ENCODE assay signal across 7 cellular contexts in the genomic region with DNA sequence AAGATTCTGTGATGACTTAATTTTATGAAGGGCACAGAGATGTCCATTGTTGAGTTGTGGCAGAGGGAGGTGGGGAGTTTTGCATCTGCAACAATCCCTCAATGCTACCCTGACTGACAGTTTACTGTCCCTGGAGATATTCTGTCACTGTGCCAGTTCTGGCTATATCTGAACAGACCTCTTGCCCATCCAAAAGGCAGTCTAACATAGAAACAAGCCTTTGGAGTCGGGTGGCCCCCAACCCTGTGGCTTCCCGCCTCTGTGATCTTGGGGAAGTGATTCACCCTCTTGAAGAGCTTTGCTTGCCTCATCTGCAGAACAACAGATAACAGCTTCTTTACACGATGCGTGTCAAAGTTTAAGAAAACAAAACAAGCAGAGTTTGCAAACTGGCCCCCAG. TPM values are rescaled to one million over a fixed set of nuclear protein-coding genes. Genes with fewer than 3 reads are reported as not detected.
A peak's percentile ranks its signal among the peaks of the same experiment; 100 is the strongest.
DNase-seq lines count a peak whose midpoint lies in the region; ATAC-seq and TF ChIP-seq lines count a peak whose summit lies in the region.

No MANE protein-coding gene starts in this region.

- H2BK5ac ChIP-seq in H9 (ENCODE audit: insufficient read length, low read length): no peak overlapping the region

- intact Hi-C loops in ascending aorta (cut with DNase I): no loop called here

- H3K79me1 ChIP-seq in H9 (ENCODE audit: insufficient read depth, low read depth, low read length, poor library complexity, severe bottlenecking): no peaks in the 10 kb centered on the region

- H3K4me1 ChIP-seq in fibroblast of lung (ENCODE audit: control insufficient read depth, extremely low read depth, insufficient read depth, low read length) (peaks cover 7% of the 10 kb centered on the region), H9 (ENCODE audit: insufficient read depth, low read length) (no peaks in the 10 kb centered on the region), ascending aorta (peaks cover 14 to 17% of the 10 kb centered on the region in 2 donors)

- no peaks in the 10 kb centered on the region for H3K27me3 Mint-ChIP-seq in activated CD4-positive, alpha-beta memory T cell treated with anti-CD3 and anti-CD28 coated beads, Interleukin-2, amount 10 ng/mL, durations not matched to agents 7 days and 5 days
- no peaks in the 10 kb centered on the region for H3K27me3 Mint-ChIP-seq in stimulated activated naive CD8-positive, alpha-beta T cell treated with anti-CD3 and anti-CD28 coated beads, Interleukin-15, amount 100 ng/mL, for 72 hours
- peaks cover 63% of the 10 kb centered on the region for H3K27me3 Mint-ChIP-seq in H9 (ENCODE audit: low read depth)

- TF ChIP-seq CTCF in fibroblast of lung (conservative IDR thresholded peaks at IDR 0.05 in 1 of 2, IDR thresholded peaks at IDR 0.05 in 1 of 2; ENCODE audit: low read depth in 1 of 2, low read length in 2 of 2) (no peak), H9 (conservative IDR thresholded peaks at IDR 0.05) (no peak), ascending aorta (IDR thresholded peaks at IDR 0.05) (no peak)

- H2BK120ac ChIP-seq in H9 (ENCODE audit: low read depth, low read length, poor library complexity, severe bottlenecking): no peak overlapping the region

- POLR2A ChIA-PET in activated CD4-positive, alpha-beta memory T cell treated with anti-CD3 and anti-CD28 coated beads, Interleukin-2, amount 10 ng/mL, durations not matched to agents 7 days and 5 days (lab: Charles Lee): interaction anchor here (1.3 to 5.4 kb wide), 8 partner anchors 11 to 422 kb away, joined by 4 to 58 read pairs (median 8); a partner anchor contains a TSS

- H3K27ac ChIP-seq in fibroblast of lung (ENCODE audit: insufficient read depth, low read length): no peak overlapping the region
- no peak overlapping the region for H3K27ac ChIP-seq in H9 (ENCODE audit: insufficient read length, low read depth, low read length)
- no peak overlapping the region for H3K27ac ChIP-seq in ascending aorta

- H3K18ac ChIP-seq in H9 (ENCODE audit: insufficient read length, low read depth, low read length): no peak overlapping the region

- peaks cover 55% of the 10 kb centered on the region for H3K4me1 Mint-ChIP-seq in activated CD4-positive, alpha-beta memory T cell treated with anti-CD3 and anti-CD28 coated beads, Interleukin-2, amount 10 ng/mL, durations not matched to agents 7 days and 5 days
- H3K4me1 Mint-ChIP-seq in stimulated activated naive CD8-positive, alpha-beta T cell treated with anti-CD3 and anti-CD28 coated beads, Interleukin-15, amount 100 ng/mL, for 72 hours: peaks cover 59% of the 10 kb centered on the region
- peaks cover 35 to 38% of the 10 kb centered on the region in 2 experiments for H3K4me1 Mint-ChIP-seq in H9

- H3K4me2 ChIP-seq in fibroblast of lung (ENCODE audit: extremely low read depth, insufficient read depth, low read length): no peak overlapping the region
- H3K4me2 ChIP-seq in H9 (ENCODE audit: insufficient read depth, insufficient read length, low read length): no peak overlapping the region

- H3K36me3 ChIP-seq in MG63 (no peaks in the 10 kb centered on the region), fibroblast of lung (ENCODE audit: control insufficient read depth, insufficient read depth, low read length) (no peaks in the 10 kb centered on the region), ascending aorta (no peaks in the 10 kb centered on the region)

- no peak overlapping the region for H2AK5ac ChIP-seq in H9 (ENCODE audit: insufficient read length, low read length)

- H3K9me3 ChIP-seq in MG63 (no peaks in the 10 kb centered on the region), fibroblast of lung (ENCODE audit: control insufficient read depth, insufficient read depth, low read depth, low read length) (no peaks in the 10 kb centered on the region), H9 (ENCODE audit: control insufficient read depth, low read depth, low read length) (no peaks in the 10 kb centered on the region), ascending aorta (no peaks in the 10 kb centered on the region)

- H4K91ac ChIP-seq in H9 (ENCODE audit: insufficient read length, low read depth, low read length): no peak overlapping the region

- peak overlapping the region; percentile 47 for H3K4me3 Mint-ChIP-seq in activated CD4-positive, alpha-beta memory T cell treated with anti-CD3 and anti-CD28 coated beads, Interleukin-2, amount 10 ng/mL, durations not matched to agents 7 days and 5 days
- H3K4me3 Mint-ChIP-seq in stimulated activated naive CD8-positive, alpha-beta T cell treated with anti-CD3 and anti-CD28 coated beads, Interleukin-15, amount 100 ng/mL, for 72 hours: peak overlapping the region; percentile 66 to 70
- no peak overlapping the region for H3K4me3 Mint-ChIP-seq in H9

- whole genome bisulfite sequencing in H9 (ENCODE audit: extremely low coverage, insufficient read length, low lambda C conversion rate): no CpG with 5 or more reads among the region's 4 CpGs

- no peak overlapping the region for H3K4me3 ChIP-seq in MG63
- H3K4me3 ChIP-seq in fibroblast of lung (replicated peaks in 1 of 4; ENCODE audit: control extremely low read depth in 1 of 4, insufficient read depth in 1 of 4, low read depth in 3 of 4, low read length in 4 of 4): no peak overlapping the region
- H3K4me3 ChIP-seq in ascending aorta: no peak overlapping the region

- H2BK12ac ChIP-seq in H9 (ENCODE audit: insufficient read length, low read depth, low read length): no peak overlapping the region

- no peak overlapping the region for H2AFZ ChIP-seq in fibroblast of lung (ENCODE audit: low read length)
- H2AFZ ChIP-seq in H9 (ENCODE audit: low read length): no peak overlapping the region

- no peak overlapping the region for H2BK20ac ChIP-seq in H9 (ENCODE audit: low read depth, low read length, poor library complexity, severe bottlenecking)

- H3K79me2 ChIP-seq in fibroblast of lung (ENCODE audit: control insufficient read depth, insufficient read depth, low read length): peaks cover 5% of the 10 kb centered on the region
- H3K79me2 ChIP-seq in H9 (ENCODE audit: insufficient read depth, low read length): no peaks in the 10 kb centered on the region

- no peak overlapping the region for H3K23ac ChIP-seq in H9 (ENCODE audit: insufficient read length, low read depth, low read length)

- H3K9ac ChIP-seq in fibroblast of lung (ENCODE audit: insufficient read depth, low read length) (no peak overlapping the region), H9 (ENCODE audit: extremely low read depth, insufficient read length, low read length) (no peak overlapping the region)

- H3K56ac ChIP-seq in H9 (ENCODE audit: insufficient read length, low read depth, low read length): no peak overlapping the region

- no peak overlapping the region for H4K5ac ChIP-seq in H9 (ENCODE audit: insufficient read length, low read depth, low read length)

- no peaks in the 10 kb centered on the region for H3K27me3 ChIP-seq in MG63
- no peaks in the 10 kb centered on the region for H3K27me3 ChIP-seq in fibroblast of lung (ENCODE audit: control insufficient read depth, insufficient read depth, low read length)
- H3K27me3 ChIP-seq in H9 (ENCODE audit: insufficient read depth, low read length): no peaks in the 10 kb centered on the region
- no peaks in the 10 kb centered on the region for H3K27me3 ChIP-seq in ascending aorta

- CTCF ChIA-PET in activated CD4-positive, alpha-beta memory T cell treated with anti-CD3 and anti-CD28 coated beads, Interleukin-2, amount 10 ng/mL, durations not matched to agents 7 days and 5 days (lab: Charles Lee): interaction anchor here (0.5 to 2.0 kb wide), 5 partner anchors 21 to 1086 kb away, joined by 3 to 5 read pairs (median 4); a partner anchor contains a TSS

- no peaks in the 10 kb centered on the region for H3K9me3 Mint-ChIP-seq in activated CD4-positive, alpha-beta memory T cell treated with anti-CD3 and anti-CD28 coated beads, Interleukin-2, amount 10 ng/mL, durations not matched to agents 7 days and 5 days
- no peaks in the 10 kb centered on the region for H3K9me3 Mint-ChIP-seq in stimulated activated naive CD8-positive, alpha-beta T cell treated with anti-CD3 and anti-CD28 coated beads, Interleukin-15, amount 100 ng/mL, for 72 hours
- H3K9me3 Mint-ChIP-seq in H9: no peaks in the 10 kb centered on the region

- peaks cover 7% of the 10 kb centered on the region for H3K23me2 ChIP-seq in H9 (ENCODE audit: insufficient read length, low read depth, low read length, poor library complexity, severe bottlenecking)

- DNase-seq in MG63: peak; percentile 42
- DNase-seq in activated CD4-positive, alpha-beta memory T cell treated with anti-CD3 and anti-CD28 coated beads, Interleukin-2, amount 10 ng/mL, durations not matched to agents 7 days and 5 days: peak; percentile 64
- peak; percentile 39 to 67 for DNase-seq in fibroblast of lung (ENCODE audit: low read depth in 2 of 2)
- peak; percentile 67 to 72 for DNase-seq in stimulated activated naive CD8-positive, alpha-beta T cell treated with anti-CD3 and anti-CD28 coated beads, Interleukin-15, amount 100 ng/mL, for 72 hours
- DNase-seq in H9: no peak
- DNase-seq in ascending aorta (ENCODE audit: low spot score in 2 of 2): no peak

- H3K27ac Mint-ChIP-seq in activated CD4-positive, alpha-beta memory T cell treated with anti-CD3 and anti-CD28 coated beads, Interleukin-2, amount 10 ng/mL, durations not matched to agents 7 days and 5 days: peak overlapping the region; percentile 95
- H3K27ac Mint-ChIP-seq in stimulated activated naive CD8-positive, alpha-beta T cell treated with anti-CD3 and anti-CD28 coated beads, Interleukin-15, amount 100 ng/mL, for 72 hours: peak overlapping the region; percentile 59 to 73
- H3K27ac Mint-ChIP-seq in H9: peak overlapping the region in 1 of 3 experiments; percentile 12; a peak in 1 of 7 replicates

- H3K14ac ChIP-seq in H9 (ENCODE audit: insufficient read depth, low read length): no peak overlapping the region

- H3K36me3 Mint-ChIP-seq in activated CD4-positive, alpha-beta memory T cell treated with anti-CD3 and anti-CD28 coated beads, Interleukin-2, amount 10 ng/mL, durations not matched to agents 7 days and 5 days (ENCODE audit: low read depth): peaks cover 5% of the 10 kb centered on the region
- no peaks in the 10 kb centered on the region; a peak in 1 of 7 replicates for H3K36me3 Mint-ChIP-seq in H9 (ENCODE audit: insufficient read depth in 1 of 3, low read depth in 3 of 3)

- no peak overlapping the region for H2BK15ac ChIP-seq in H9 (ENCODE audit: low read depth, low read length)

- no peak overlapping the region for H3K4ac ChIP-seq in H9 (ENCODE audit: low read depth, low read length)

- no peaks in the 10 kb centered on the region for H4K20me1 ChIP-seq in fibroblast of lung (ENCODE audit: control insufficient read depth, extremely low read depth, insufficient read depth, low read length)
- no peaks in the 10 kb centered on the region for H4K20me1 ChIP-seq in H9 (ENCODE audit: control insufficient read depth, insufficient read depth, insufficient read length)

- H3T11ph ChIP-seq in H9 (ENCODE audit: low read length): no peak overlapping the region

- ATAC-seq in stimulated activated naive CD8-positive, alpha-beta T cell treated with anti-CD3 and anti-CD28 coated beads, Interleukin-15, amount 100 ng/mL, for 72 hours: peak; percentile 43
- no peak for ATAC-seq in HG02870 (IDR thresholded peaks at IDR 0.05; ENCODE audit: unreplicated experiment)

- H4K8ac ChIP-seq in H9 (replicated peaks; ENCODE audit: insufficient read length, low read depth, low read length): no peak overlapping the region

RNA-seq across cellular contexts. Expression of a gene that starts 3.8 kb away (rescaled TPM):
- 52.1 and 57.2 TPM in 2 replicates for total RNA-seq in MG63 (2014; rRNA removed; shearing (Covaris generic); ENCODE audit: low replicate concordance)
- total RNA-seq in activated CD4-positive, alpha-beta memory T cell treated with anti-CD3 and anti-CD28 coated beads, Interleukin-2, amount 10 ng/mL, durations not matched to agents 7 days and 5 days: 10 to 100 TPM; 60.0 to 61.7 TPM
- 0.51 and 2.1 TPM in 2 replicates for total RNA-seq in fibroblast of lung
- 3.5 and 9.6 TPM in 2 replicates for polyA plus RNA-seq in fibroblast of lung
- 5.0 and 16.9 TPM in 2 replicates for polyA plus RNA-seq in fibroblast of lung (2012)
- polyA minus RNA-seq in fibroblast of lung (ENCODE audit: low replicate concordance): 11.5 and 29.2 TPM in 2 replicates
- 57.9 and 58.7 TPM in 2 replicates for total RNA-seq in H9 (2021)
- 0.53 TPM for total RNA-seq in ascending aorta

RNA-seq across cellular contexts. Expression of a gene that starts 15.7 kb away (rescaled TPM):
- total RNA-seq in MG63 (2014; rRNA removed; shearing (Covaris generic); ENCODE audit: low replicate concordance): 4.4 and 17.4 TPM in 2 replicates
- 10 to 100 TPM; 27.3 to 36.2 TPM for total RNA-seq in activated CD4-positive, alpha-beta memory T cell treated with anti-CD3 and anti-CD28 coated beads, Interleukin-2, amount 10 ng/mL, durations not matched to agents 7 days and 5 days
- 20.5 and 21.6 TPM in 2 replicates for total RNA-seq in fibroblast of lung
- polyA plus RNA-seq in fibroblast of lung: 5.1 and 7.1 TPM in 2 replicates
- 6.7 and 11.1 TPM in 2 replicates for polyA plus RNA-seq in fibroblast of lung (2012)
- 7.1 and 25.0 TPM in 2 replicates for polyA minus RNA-seq in fibroblast of lung (ENCODE audit: low replicate concordance)
- total RNA-seq in H9 (2021): 51.5 and 57.7 TPM in 2 replicates
- 21.3 TPM for total RNA-seq in ascending aorta

RNA-seq across cellular contexts. Expression of a gene that starts 23.2 kb away (rescaled TPM):
- total RNA-seq in MG63 (2014; rRNA removed; shearing (Covaris generic); ENCODE audit: low replicate concordance): 2.4 and 3.5 TPM in 2 replicates
- 1 to 10 TPM; 3.7 to 4.5 TPM for total RNA-seq in activated CD4-positive, alpha-beta memory T cell treated with anti-CD3 and anti-CD28 coated beads, Interleukin-2, amount 10 ng/mL, durations not matched to agents 7 days and 5 days
- total RNA-seq in fibroblast of lung (1.8 and 2.0 TPM in 2 replicates), H9 (2021) (0.46 and 0.55 TPM in 2 replicates), ascending aorta (26.3 TPM)
- 0.26 and 0.32 TPM in 2 replicates for polyA plus RNA-seq in fibroblast of lung
- polyA plus RNA-seq in fibroblast of lung (2012): 0.97 and 1.2 TPM in 2 replicates
- 0.15 and 0.39 TPM in 2 replicates for polyA minus RNA-seq in fibroblast of lung (ENCODE audit: low replicate concordance)

RNA-seq across cellular contexts. Expression of a gene that starts 27.8 kb away (rescaled TPM):
- total RNA-seq in MG63 (2014; rRNA removed; shearing (Covaris generic); ENCODE audit: low replicate concordance): not detected in 2 replicates
- total RNA-seq in activated CD4-positive, alpha-beta memory T cell treated with anti-CD3 and anti-CD28 coated beads, Interleukin-2, amount 10 ng/mL, durations not matched to agents 7 days and 5 days: under 1 TPM; 0.30 to 0.33 TPM
- total RNA-seq in fibroblast of lung: under 0.01 and 0.17 TPM in 2 replicates
- polyA plus RNA-seq in fibroblast of lung: 0.10 and 0.20 TPM in 2 replicates
- polyA plus RNA-seq in fibroblast of lung (2012): 0.16 and 0.28 TPM in 2 replicates
- 1.3 TPM in 1 of 2 replicates, not detected in the other for polyA minus RNA-seq in fibroblast of lung (ENCODE audit: low replicate concordance)
- 0.24 and 0.26 TPM in 2 replicates for total RNA-seq in H9 (2021)
- not detected for total RNA-seq in ascending aorta

RNA-seq across cellular contexts. Expression of a gene that starts 30.1 kb away (rescaled TPM):
- total RNA-seq in MG63 (2014; rRNA removed; shearing (Covaris generic); ENCODE audit: low replicate concordance): 1.5 and 2.7 TPM in 2 replicates
- 10 to 100 TPM; 13.9 to 15.8 TPM for total RNA-seq in activated CD4-positive, alpha-beta memory T cell treated with anti-CD3 and anti-CD28 coated beads, Interleukin-2, amount 10 ng/mL, durations not matched to agents 7 days and 5 days
- total RNA-seq in fibroblast of lung: 4.6 and 6.3 TPM in 2 replicates
- polyA plus RNA-seq in fibroblast of lung: 4.1 and 5.2 TPM in 2 replicates
- polyA plus RNA-seq in fibroblast of lung (2012): 6.6 and 11.0 TPM in 2 replicates
- polyA minus RNA-seq in fibroblast of lung (ENCODE audit: low replicate concordance): 22.2 and 24.9 TPM in 2 replicates
- total RNA-seq in H9 (2021): 4.5 and 5.7 TPM in 2 replicates
- 38.0 TPM for total RNA-seq in ascending aorta

Comparison
In these comparisons a context has a peak if more than half of its experiments do, and no peak if none do; other contexts are left out.
1. DNase-seq: peak in MG63 (single experiment), activated CD4-positive, alpha-beta memory T cell treated with anti-CD3 and anti-CD28 coated beads, Interleukin-2, amount 10 ng/mL, durations not matched to agents 7 days and 5 days (single experiment), fibroblast of lung (2 of 2) and stimulated activated naive CD8-positive, alpha-beta T cell treated with anti-CD3 and anti-CD28 coated beads, Interleukin-15, amount 100 ng/mL, for 72 hours (2 of 2); none in H9 (single experiment) and ascending aorta (0 of 2).
2. H3K4me3 Mint-ChIP-seq: peak in activated CD4-positive, alpha-beta memory T cell treated with anti-CD3 and anti-CD28 coated beads, Interleukin-2, amount 10 ng/mL, durations not matched to agents 7 days and 5 days (single experiment) and stimulated activated naive CD8-positive, alpha-beta T cell treated with anti-CD3 and anti-CD28 coated beads, Interleukin-15, amount 100 ng/mL, for 72 hours (2 of 2); none in H9 (0 of 2).
3. RNA of a gene that starts 3.8 kb away (total RNA-seq): 60.0 to 61.7 TPM in activated CD4-positive, alpha-beta memory T cell treated with anti-CD3 and anti-CD28 coated beads, Interleukin-2, amount 10 ng/mL, durations not matched to agents 7 days and 5 days, 57.9 to 58.7 TPM in H9 and 52.1 to 57.2 TPM in MG63; 0.51 to 2.1 TPM in fibroblast of lung and 0.53 TPM in ascending aorta (single experiment); every median in the first group is over 10 times any median in the second.